Comparison of ENCODE assay signal across 20 cellular contexts in genomic region chr2:218476676-218477075, GRCh38. TPM values are rescaled to one million over a fixed set of nuclear protein-coding genes. Genes with fewer than 3 reads are reported as not detected.
DNase-seq lines count a peak whose midpoint lies in the region.
"Had no signal": no experiment of that assay in that cellular context is flagged by ENCODE, and none has a peak within 500 bp of the region (broad histone marks: within the 10 kb centered on the region; RNA-seq: fewer than 3 reads in every experiment).

No MANE protein-coding gene starts in this region.

- H3K27ac ChIP-seq in subcutaneous abdominal adipose tissue (ENCODE audit: low read depth, low read length), result no peak overlapping the region

- peaks cover 19 to 33% (median 25%) of the 10 kb centered on the region in 5 donors for H3K36me3 ChIP-seq in subcutaneous abdominal adipose tissue (ENCODE audit: control insufficient read depth in 5 of 5, insufficient read depth in 5 of 5, low read length in 5 of 5)

- no peaks in the 10 kb centered on the region for H3K27me3 ChIP-seq in subcutaneous abdominal adipose tissue (ENCODE audit: control insufficient read depth in 5 of 5, insufficient read depth in 4 of 5, low read length in 5 of 5)
- H3K27me3 ChIP-seq: cardiac muscle cell had no signal

- no peaks in the 10 kb centered on the region for H3K9me3 ChIP-seq in subcutaneous abdominal adipose tissue (ENCODE audit: control insufficient read depth in 5 of 5, low read length in 5 of 5)

- in situ Hi-C loops in G401 (cut with HindIII; ENCODE audit: low sequenced_read_pairs), result no loop called here

- peak overlapping the region in 3 of 5 donors; percentile 25 to 35 (median 35) for H3K9ac ChIP-seq in subcutaneous abdominal adipose tissue (ENCODE audit: low read length in 5 of 5)

- DNase-seq in G401 (ENCODE audit: low spot score) (peak; percentile 5), amniotic epithelial cell (ENCODE audit: low read depth) (peak; percentile 68), iris pigment epithelial cell (ENCODE audit: low read depth) (peak; percentile 76), NCI-H1930 (lab: John Stamatoyannopoulos, UW) (no peak), putamen (ENCODE audit: low spot score) (no peak), NCI-H1092 (lab: John Stamatoyannopoulos, UW) (no peak), OCI-M2 (lab: John Stamatoyannopoulos, UW; ENCODE audit: unreplicated experiment) (no peak)
- DNase-seq: activated CD4-positive, alpha-beta T cell treated with anti-CD3 and anti-CD28 coated beads for 4 hours; activated effector memory CD4-positive, alpha-beta T cell treated with Interleukin-2 at 50 U/mL for 16 hours; dermis blood vessel endothelial cell; H9; MV-4-11; NCI-H2081 treated with DMSO at 0.1 percent for 48 hours; NCI-H524; stimulated activated CD4-positive, alpha-beta T cell treated with anti-CD3 and anti-CD28 coated beads, Interleukin-12 subunit alpha, Interleukin-12 subunit beta, amount 100 ng/mL, for 4 hours; stimulated activated CD8-positive, alpha-beta memory T cell treated with anti-CD3 and anti-CD28 coated beads, Interleukin-4, amount 100 ng/mL, for 48 hours had no signal

- H3K4me1 ChIP-seq in subcutaneous abdominal adipose tissue (ENCODE audit: control insufficient read depth in 5 of 5, insufficient read depth in 5 of 5, low read length in 5 of 5), result peaks cover 0 to 18% (median 7%) of the 10 kb centered on the region in 5 donors

- no peak overlapping the region for H3K4me3 ChIP-seq in subcutaneous abdominal adipose tissue (ENCODE audit: low read depth in 1 of 5, low read length in 5 of 5)
- H3K4me3 ChIP-seq: K562 had no signal

RNA-seq across cellular contexts. Expression of gene VIL1, which starts 57.8 kb away (rescaled TPM):
- not detected in 2 replicates for total RNA-seq in G401 (2014; rRNA removed; shearing (Covaris generic))
- total RNA-seq: dermis blood vessel endothelial cell, Right ventricle myocardium inferior had no signal

Comparison
In these comparisons a context has a peak if more than half of its experiments do, and no peak if none do; other contexts are left out.
1. DNase-seq: peak in G401 (single experiment), amniotic epithelial cell (single experiment) and iris pigment epithelial cell (single experiment); none in NCI-H1930 (0 of 2), putamen (single experiment), NCI-H1092 (single experiment) and OCI-M2 (single experiment).